ENCODE assay signal across 11 cellular contexts in genomic region chrX:7108995-7109634, GRCh38. TPM values are rescaled to one million over a fixed set of nuclear protein-coding genes. Genes with fewer than 3 reads are reported as not detected.
DNase-seq lines count a peak whose midpoint lies in the region; ATAC-seq and TF ChIP-seq lines count a peak whose summit lies in the region.
"Had no signal": no experiment of that assay in that cellular context is flagged by ENCODE, and none has a peak within 500 bp of the region (broad histone marks: within the 10 kb centered on the region; RNA-seq: fewer than 3 reads in every experiment).

No MANE protein-coding gene starts in this region.

- dilution Hi-C loops in mammary epithelial cell (cut with HindIII; ENCODE audit: low sequenced_read_pairs): no loop called here

- no peak overlapping the region for H2AFZ ChIP-seq in mammary epithelial cell (ENCODE audit: low read depth, low read length)

- no peaks in the 10 kb centered on the region for H4K20me1 ChIP-seq in mammary epithelial cell (ENCODE audit: insufficient read depth, low read length)

- H3K4me1 Mint-ChIP-seq in brain: peaks cover 52% of the 10 kb centered on the region
- peaks cover 20% of the 10 kb centered on the region for H3K4me1 Mint-ChIP-seq in memory B cell

- no peaks in the 10 kb centered on the region for H3K9me3 ChIP-seq in upper lobe of left lung
- H3K9me3 ChIP-seq in mammary epithelial cell (replicated peaks; ENCODE audit: insufficient read depth, low read length): no peaks in the 10 kb centered on the region
- H3K9me3 ChIP-seq in aorta (ENCODE audit: control insufficient read depth, low read length): no peaks in the 10 kb centered on the region

- peaks cover 0 to 5% of the 10 kb centered on the region in 2 donors for H3K36me3 Mint-ChIP-seq in activated naive CD4-positive, alpha-beta T cell treated with anti-CD3 and anti-CD28 coated beads, Interleukin-2, amount 50 U/mL, for 72 hours
- H3K36me3 Mint-ChIP-seq in brain: peaks cover 28% of the 10 kb centered on the region
- H3K36me3 Mint-ChIP-seq in memory B cell: peaks cover 5% of the 10 kb centered on the region

- H3K27ac Mint-ChIP-seq in activated naive CD4-positive, alpha-beta T cell treated with anti-CD3 and anti-CD28 coated beads, Interleukin-2, amount 50 U/mL, for 72 hours: peak overlapping the region; percentile 25 to 94
- H3K27ac Mint-ChIP-seq in brain: peak overlapping the region; percentile 92 to 97 (median 95)
- H3K27ac Mint-ChIP-seq in memory B cell: peak overlapping the region; percentile 97

- no peak for DNase-seq in activated naive CD4-positive, alpha-beta T cell treated with anti-CD3 and anti-CD28 coated beads, Interleukin-2, amount 50 U/mL, for 72 hours (ENCODE audit: low spot score in 2 of 2)
- no peak for DNase-seq in activated naive CD4-positive, alpha-beta T cell treated with Interleukin-2 at 50 U/mL for 16 hours
- no peak for DNase-seq in memory B cell (ENCODE audit: low spot score in 2 of 2)
- no peak for DNase-seq in upper lobe of left lung
- DNase-seq in mammary epithelial cell: no peak
- DNase-seq in aorta: no peak
- DNase-seq in middle frontal gyrus (ENCODE audit: extremely low spot score, low spot score): no peak
- DNase-seq: activated CD8-positive, alpha-beta memory T cell treated with anti-CD3 and anti-CD28 coated beads for 24 hours; erythroblast had no signal

- in situ Hi-C loops in mammary epithelial cell (cut with MboI; ENCODE audit: low sequenced_read_pairs in 2 of 2): no loop called here

- BruUV-seq in mammary epithelial cell (replicated peaks; lab: Mats Ljungman, UMichigan): no TSS peak

- H3K4me1 ChIP-seq in upper lobe of left lung (peaks cover 0 to 29% (median 18%) of the 10 kb centered on the region in 4 donors), mammary epithelial cell (ENCODE audit: insufficient read depth, low read length) (peaks cover 10% of the 10 kb centered on the region), aorta (ENCODE audit: control insufficient read depth in 1 of 2, insufficient read depth in 2 of 2, low read length in 2 of 2) (no peaks in the 10 kb centered on the region)

- H3K27me3 Mint-ChIP-seq in brain (peaks cover 2% of the 10 kb centered on the region), memory B cell (no peaks in the 10 kb centered on the region)

- H3K4me2 ChIP-seq in mammary epithelial cell (ENCODE audit: insufficient read depth, low read depth, low read length): no peak overlapping the region

- H3K9ac ChIP-seq in mammary epithelial cell (ENCODE audit: insufficient read depth, low read length): no peak overlapping the region

- intact Hi-C loops in mammary epithelial cell (cut with micrococcal nuclease): no loop called here
- intact Hi-C loops in aorta (cut with DNase I): no loop called here

- CTCF ChIA-PET in mammary epithelial cell (lab: Charles Lee; ENCODE audit: low non-redundant PET): interaction anchor here (0.5 kb wide), 1 partner anchor 382 kb away, joined by 12 read pairs; no protein-coding TSS in a partner anchor

- WGBS in upper lobe of left lung, 2 donors: 12 to 14% methylated on average over 11 to 12 of the region's 12 CpGs
- WGBS in mammary epithelial cell (ENCODE audit: low coverage, missing lambda C conversion rate): 96% methylated on average over 12 of the region's 12 CpGs
- WGBS in aorta, 2 donors: 13 to 50% methylated on average over 12 of the region's 12 CpGs

- no peak for TF ChIP-seq POLR2A in upper lobe of left lung (IDR thresholded peaks at IDR 0.05)

- H3K27ac ChIP-seq in upper lobe of left lung: peak overlapping the region in 3 of 4 donors; percentile 15 to 68 (median 55)
- no peak overlapping the region for H3K27ac ChIP-seq in mammary epithelial cell (ENCODE audit: insufficient read depth, low read depth, low read length)
- no peak overlapping the region for H3K27ac ChIP-seq in aorta (ENCODE audit: low read depth in 1 of 2, low read length in 2 of 2)
- H3K27ac ChIP-seq: C4-2B had no signal

- peaks cover 0 to 12% (median 0%) of the 10 kb centered on the region in 4 donors for H3K36me3 ChIP-seq in upper lobe of left lung
- H3K36me3 ChIP-seq in mammary epithelial cell (ENCODE audit: insufficient read depth, low read length): peaks cover 4% of the 10 kb centered on the region
- H3K36me3 ChIP-seq in aorta (ENCODE audit: control insufficient read depth in 1 of 2, insufficient read depth in 2 of 2, low read length in 1 of 2): no peaks in the 10 kb centered on the region

- TF ChIP-seq EP300 in upper lobe of left lung (IDR thresholded peaks at IDR 0.05): no peak

- H3K4me3 ChIP-seq in upper lobe of left lung: peak overlapping the region in 1 of 4 donors; percentile 13
- H3K4me3 ChIP-seq in mammary epithelial cell (replicated peaks in 1 of 3; ENCODE audit: insufficient read depth in 1 of 3, low read depth in 2 of 3, low read length in 3 of 3): no peak overlapping the region
- H3K4me3 ChIP-seq in aorta (ENCODE audit: low read length in 2 of 2): no peak overlapping the region

- peaks cover 8% of the 10 kb centered on the region for H3K79me2 ChIP-seq in mammary epithelial cell (ENCODE audit: insufficient read depth, low read length)

- H3K27me3 ChIP-seq in upper lobe of left lung (no peaks in the 10 kb centered on the region), mammary epithelial cell (ENCODE audit: insufficient read depth, low read length) (no peaks in the 10 kb centered on the region), aorta (ENCODE audit: control insufficient read depth in 1 of 2, insufficient read depth in 2 of 2, low read length in 1 of 2) (no peaks in the 10 kb centered on the region)

- no peak for TF ChIP-seq CTCF in brain (conservative IDR thresholded peaks at IDR 0.05)
- no peak for TF ChIP-seq CTCF in upper lobe of left lung (IDR thresholded peaks at IDR 0.05)
- TF ChIP-seq CTCF in mammary epithelial cell (conservative IDR thresholded peaks at IDR 0.05 in 1 of 2, IDR thresholded peaks at IDR 0.05 in 1 of 2; ENCODE audit: extremely low read depth in 1 of 2, insufficient read depth in 1 of 2, low read depth in 1 of 2, low read length in 2 of 2): no peak

- H3K9me3 Mint-ChIP-seq in activated naive CD4-positive, alpha-beta T cell treated with anti-CD3 and anti-CD28 coated beads, Interleukin-2, amount 50 U/mL, for 72 hours: no peaks in the 10 kb centered on the region
- H3K9me3 Mint-ChIP-seq in brain (no peaks in the 10 kb centered on the region), memory B cell (no peaks in the 10 kb centered on the region)

- no peak for ATAC-seq in activated naive CD4-positive, alpha-beta T cell treated with anti-CD3 and anti-CD28 coated beads, Interleukin-2, amount 50 U/mL, for 72 hours
- no peak for ATAC-seq in memory B cell (ENCODE audit: low read depth)
- peak in 1 of 2 donors; percentile 26 for ATAC-seq in upper lobe of left lung (ENCODE audit: low FRiP score in 2 of 2)
- no peak for ATAC-seq in aorta (ENCODE audit: low FRiP score)

- H3K4me3 Mint-ChIP-seq in brain (peak overlapping the region; percentile 73 to 88 (median 84)), memory B cell (peak overlapping the region; percentile 81)

RNA-seq across cellular contexts. Expression of gene STS, which starts 38.4 kb away (rescaled TPM):
- total RNA-seq in activated naive CD4-positive, alpha-beta T cell treated with anti-CD3 and anti-CD28 coated beads, Interleukin-2, amount 50 U/mL, for 72 hours: 1 to 10 TPM in 1 of 2 donors, under 1 TPM in 1; 0.39 to 1.1 TPM
- polyA plus RNA-seq in brain (ENCODE audit: insufficient read depth, low read depth, low replicate concordance) (5.4 TPM), mammary epithelial cell (2.0 TPM), aorta (10 to 100 TPM in 1 of 2 donors, 1 to 10 TPM in 1; 4.1 to 11.4 TPM)
- total RNA-seq in upper lobe of left lung (10 to 100 TPM in 3 of 6 donors, 1 to 10 TPM in 3; 5.2 to 15.1 (median 9.6) TPM), mammary epithelial cell (1 to 10 TPM; 2.2 to 2.7 TPM), aorta (10 to 100 TPM; 12.3 to 12.5 TPM)
- polyA minus RNA-seq in mammary epithelial cell: 7.2 TPM

RNA-seq across cellular contexts. Expression of gene PUDP, which starts 38.8 kb away (rescaled TPM):
- 10 to 100 TPM in 1 of 2 donors, 1 to 10 TPM in 1; 4.3 to 14.1 TPM for total RNA-seq in activated naive CD4-positive, alpha-beta T cell treated with anti-CD3 and anti-CD28 coated beads, Interleukin-2, amount 50 U/mL, for 72 hours
- polyA plus RNA-seq in brain (ENCODE audit: insufficient read depth, low read depth, low replicate concordance) (7.6 TPM), mammary epithelial cell (26.1 TPM), aorta (1 to 10 TPM; 4.8 to 5.5 TPM)
- total RNA-seq in upper lobe of left lung (10 to 100 TPM; 15.0 to 48.2 (median 25.8) TPM), mammary epithelial cell (10 to 100 TPM in 1 of 2 donors, 1 to 10 TPM in 1; 6.8 to 19.1 TPM), aorta (10 to 100 TPM in 1 of 2 donors, 1 to 10 TPM in 1; 9.8 to 18.7 TPM)
- 37.6 TPM for polyA minus RNA-seq in mammary epithelial cell

Comparison
In these comparisons a context has a peak if more than half of its experiments do, and no peak if none do; other contexts are left out.
1. H3K27ac ChIP-seq: peak in upper lobe of left lung (3 of 4); none in mammary epithelial cell (single experiment) and aorta (0 of 2).
2. Peak in every context shown above with its lines, with median percentiles within 50 percentile points of each other: H3K27ac Mint-ChIP-seq.